Comparison of ENCODE assay signal across 8 cellular contexts in genomic region chr20:62571667-62572344, GRCh38.
DNase-seq lines count a peak whose midpoint lies in the region; ATAC-seq and TF ChIP-seq lines count a peak whose summit lies in the region.

No MANE protein-coding gene starts in this region.

- H3K9me3 Mint-ChIP-seq in Caco-2 (ENCODE audit: unreplicated experiment), result no peaks in the 10 kb centered on the region

- no peak for TF ChIP-seq EP300 in tibial nerve (IDR thresholded peaks at IDR 0.05)

- CTCF ChIA-PET in Caco-2 (lab: Charles Lee), result interaction anchor here (0.6 to 1.7 kb wide), 7 partner anchors 11 to 595 kb away, joined by 3 to 14 read pairs (median 5); no protein-coding TSS in a partner anchor
- CTCF ChIA-PET in Panc1 (lab: Charles Lee), result interaction anchor here (0.7 kb wide), 1 partner anchor 605 kb away, joined by 3 read pairs; no protein-coding TSS in a partner anchor

- peak; percentile 63 to 79 for DNase-seq in Caco-2
- no peak for DNase-seq in Panc1 (ENCODE audit: low read depth, low spot score)
- no peak for DNase-seq in left cardiac atrium
- no peak for DNase-seq in tibial nerve (ENCODE audit: low spot score in 2 of 2)
- no peak for DNase-seq in retina
- no peak for DNase-seq in tibial artery

- 76 to 78% methylated on average over 9 of the region's 9 CpGs for WGBS in tibial nerve, 2 donors

- in situ Hi-C loops in Panc1 (cut with HindIII; ENCODE audit: low pct_unique_long_range_greater_than_20kb, low sequenced_read_pairs), result no loop called here

- H3K4me3 ChIP-seq in Caco-2 (ENCODE audit: low read depth, low read length) (no peak overlapping the region), Panc1 (ENCODE audit: low read depth in 2 of 2, low read length in 2 of 2) (no peak overlapping the region), tibial nerve (no peak overlapping the region), tibial artery (no peak overlapping the region)

- BruUV-seq in Caco-2 (replicated peaks; lab: Mats Ljungman, UMichigan), result no TSS peak
- BruUV-seq in Panc1 (replicated peaks; lab: Mats Ljungman, UMichigan), result no TSS peak

- H3K4me1 ChIP-seq in Caco-2 (no peaks in the 10 kb centered on the region), Panc1 (ENCODE audit: control insufficient read depth, insufficient read depth, low read length) (peaks cover 11% of the 10 kb centered on the region), tibial nerve (no peaks in the 10 kb centered on the region), tibial artery (no peaks in the 10 kb centered on the region)

- no peaks in the 10 kb centered on the region for H3K36me3 ChIP-seq in Caco-2 (ENCODE audit: control insufficient read depth, insufficient read depth, low read length)
- no peaks in the 10 kb centered on the region for H3K36me3 ChIP-seq in Panc1 (ENCODE audit: control insufficient read depth, insufficient read depth, low read length)
- no peaks in the 10 kb centered on the region for H3K36me3 ChIP-seq in tibial nerve
- peaks cover 0 to 4% (median 0%) of the 10 kb centered on the region in 3 donors for H3K36me3 ChIP-seq in tibial artery

- H3K27ac ChIP-seq in Panc1 (ENCODE audit: low read length) (peak overlapping the region; percentile 51; the same call in 1 of the 2 replicates), tibial nerve (no peak overlapping the region), tibial artery (no peak overlapping the region)

- TF ChIP-seq POLR2A in tibial nerve (IDR thresholded peaks at IDR 0.05), result no peak

- H3K36me3 Mint-ChIP-seq in Caco-2 (ENCODE audit: insufficient read depth, unreplicated experiment), result no peaks in the 10 kb centered on the region

- H3K9me3 ChIP-seq in Caco-2, result no peaks in the 10 kb centered on the region
- no peaks in the 10 kb centered on the region for H3K9me3 ChIP-seq in Panc1 (ENCODE audit: control insufficient read depth, insufficient read depth, low read depth, low read length)
- peaks cover 0 to 11% (median 0%) of the 10 kb centered on the region in 4 donors for H3K9me3 ChIP-seq in tibial nerve
- no peaks in the 10 kb centered on the region for H3K9me3 ChIP-seq in tibial artery

- H3K4me1 Mint-ChIP-seq in Caco-2 (ENCODE audit: low read depth, unreplicated experiment), result no peaks in the 10 kb centered on the region

- no peak overlapping the region for H3K4me3 Mint-ChIP-seq in Caco-2 (ENCODE audit: unreplicated experiment)

- H3K27ac Mint-ChIP-seq in Caco-2 (ENCODE audit: unreplicated experiment), result no peak overlapping the region

- H3K27me3 ChIP-seq in Caco-2 (replicated peaks; ENCODE audit: control insufficient read depth, insufficient read depth, low read length), result no peaks in the 10 kb centered on the region
- no peaks in the 10 kb centered on the region for H3K27me3 ChIP-seq in Panc1 (ENCODE audit: control insufficient read depth, insufficient read depth, low read length)
- H3K27me3 ChIP-seq in tibial nerve, result peaks cover 0 to 78% of the 10 kb centered on the region in 2 donors
- H3K27me3 ChIP-seq in tibial artery, result peaks cover 0 to 32% of the 10 kb centered on the region in 2 donors

- peak; percentile 46 for ATAC-seq in Panc1
- ATAC-seq in left cardiac atrium, result peak; percentile 54
- no peak for ATAC-seq in GM19328 (IDR thresholded peaks at IDR 0.05; ENCODE audit: unreplicated experiment)

- intact Hi-C loops in Caco-2 (cut with micrococcal nuclease; ENCODE audit: unreplicated experiment), result no loop called here
- intact Hi-C loops in Panc1 (cut with micrococcal nuclease; ENCODE audit: unreplicated experiment), result no loop called here
- intact Hi-C loops in left cardiac atrium (cut with DNase I), result no loop called here
- intact Hi-C loops in tibial artery (cut with DNase I; ENCODE audit: low total_unique reads), result no loop called here

- H3K27me3 Mint-ChIP-seq in Caco-2 (ENCODE audit: insufficient read depth, unreplicated experiment), result peaks cover 34% of the 10 kb centered on the region

- TF ChIP-seq CTCF in Caco-2 (IDR thresholded peaks at IDR 0.05; ENCODE audit: insufficient read depth in 1 of 2, low read depth in 1 of 2, low read length in 1 of 2, severe bottlenecking in 1 of 2, unreplicated experiment in 1 of 2), result peak in 1 of 2 experiments; percentile 32
- TF ChIP-seq CTCF in GM12874 (IDR thresholded peaks at IDR 0.05; ENCODE audit: insufficient read depth, low read depth, low read length), result peak; percentile 18; the same call in 1 of the 2 replicates
- TF ChIP-seq CTCF in Panc1 (IDR thresholded peaks at IDR 0.05), result no peak
- TF ChIP-seq CTCF in tibial nerve (IDR thresholded peaks at IDR 0.05), result no peak
- TF ChIP-seq CTCF in tibial artery (IDR thresholded peaks at IDR 0.05), result no peak

- POLR2A ChIA-PET in Caco-2 (lab: Charles Lee) (no interaction called here), Panc1 (lab: Charles Lee) (interaction anchor here (0.7 kb wide), 1 partner anchor 76 kb away, joined by 13 read pairs; no protein-coding TSS in a partner anchor)

Comparison
In these comparisons a context has a peak if more than half of its experiments do, and no peak if none do; other contexts are left out.
1. DNase-seq: peak in Caco-2 (2 of 2); none in Panc1 (single experiment), left cardiac atrium (single experiment), tibial nerve (0 of 2), retina (single experiment) and tibial artery (0 of 2).